Comparison of ENCODE assay signal across 39 cellular contexts in the genomic region with DNA sequence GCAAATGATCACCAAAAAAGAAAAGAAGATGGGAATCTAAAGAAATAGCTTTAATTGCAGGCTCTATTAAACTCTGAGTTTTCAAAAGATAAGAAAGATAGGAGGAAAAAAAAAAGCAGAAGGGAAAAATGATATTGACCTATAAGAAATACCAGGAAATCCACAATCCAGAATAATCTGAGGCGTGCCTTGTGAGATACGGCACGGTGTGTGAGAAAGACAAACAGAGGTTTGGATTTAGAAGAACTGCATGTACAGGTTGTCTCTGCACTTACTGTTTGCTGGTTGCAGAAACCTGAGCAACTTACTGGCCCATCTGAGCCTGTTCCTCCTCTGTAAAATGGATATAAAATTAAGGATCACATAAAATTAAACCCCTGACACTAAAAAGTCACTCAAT.
"Had no signal": no experiment of that assay in that cellular context is flagged by ENCODE, and none has a peak within 500 bp of the region (broad histone marks: within the 10 kb centered on the region; RNA-seq: fewer than 3 reads in every experiment).

No MANE protein-coding gene starts in this region.

- H3K4me3 Mint-ChIP-seq: activated CD4-positive, alpha-beta memory T cell treated with anti-CD3 and anti-CD28 coated beads for 36 hours; activated CD4-positive, alpha-beta T cell treated with anti-CD3 and anti-CD28 coated beads, Interleukin-2, amount 10 ng/mL, durations not matched to agents 24 days and 14 days; activated CD8-positive, alpha-beta T cell treated with anti-CD3 and anti-CD28 coated beads for 36 hours; activated naive CD4-positive, alpha-beta T cell treated with anti-CD3 and anti-CD28 coated beads, Interleukin-2, amount 10 ng/mL, durations not matched to agents 7 days and 5 days; activated naive CD4-positive, alpha-beta T cell treated with anti-CD3 and anti-CD28 coated beads, Interleukin-2, amount 50 U/mL, for 24 hours; activated naive CD8-positive, alpha-beta T cell; activated naive CD8-positive, alpha-beta T cell treated with anti-CD3 and anti-CD28 coated beads, Interleukin-2, amount 10 ng/mL, durations not matched to agents 7 days and 5 days; activated naive CD8-positive, alpha-beta T cell treated with anti-CD3 and anti-CD28 coated beads, Interleukin-2, amount 50 U/mL, for 24 hours; activated T-cell treated with anti-CD3 and anti-CD28 coated beads, Interleukin-2, amount 50 U/mL, for 4 hours; activated T-cell treated with anti-CD3 and anti-CD28 coated beads, Interleukin-2, amount 50 U/mL, for 72 hours; activated T-helper 1 cell treated with anti-CD3 and anti-CD28 coated beads, Interleukin-12 subunit alpha, Interleukin-12 subunit beta, Interleukin-2, Interleukin-4 antibody, amounts not matched to agents 30 ng/mL and 10 ng/mL and 1 ng/mL, durations not matched to agents 14 hours and 24 hours and 36 hours; activated T-helper 17 cell treated with anti-CD3 and anti-CD28 coated beads, Interleukin-2, amount 50 U/mL, for 72 hours; brain; central memory CD8-positive, alpha-beta T cell; T-helper 1 cell treated with Interleukin-12 subunit alpha and Interleukin-12 subunit beta and Interleukin-4 antibody, amounts not matched to agents 30 μg/mL and 1 μg/mL, for 36 hours; T-helper 2 cell treated with Interferon-gamma antibody and Interleukin-4, amounts not matched to agents 5 μg/mL and 100 μg/mL, for 36 hours; WTC11 had no signal

- H3K27me3 Mint-ChIP-seq: activated CD4-positive, alpha-beta memory T cell treated with anti-CD3 and anti-CD28 coated beads for 36 hours; activated CD8-positive, alpha-beta T cell treated with anti-CD3 and anti-CD28 coated beads for 36 hours; activated naive CD8-positive, alpha-beta T cell; activated naive CD8-positive, alpha-beta T cell treated with anti-CD3 and anti-CD28 coated beads, Interleukin-2, amount 50 U/mL, for 24 hours; activated T-helper 17 cell treated with anti-CD3 and anti-CD28 coated beads, Interleukin-2, amount 50 U/mL, for 72 hours; brain; central memory CD8-positive, alpha-beta T cell had no signal

- H3K27me3 ChIP-seq: ascending aorta, cardiac muscle cell had no signal

- H3K9me3 Mint-ChIP-seq: activated CD4-positive, alpha-beta memory T cell treated with anti-CD3 and anti-CD28 coated beads for 36 hours; activated CD4-positive, alpha-beta T cell treated with anti-CD3 and anti-CD28 coated beads, Interleukin-2, amount 10 ng/mL, durations not matched to agents 24 days and 14 days; activated CD8-positive, alpha-beta T cell treated with anti-CD3 and anti-CD28 coated beads for 36 hours; activated naive CD4-positive, alpha-beta T cell treated with anti-CD3 and anti-CD28 coated beads, Interleukin-2, amount 10 ng/mL, durations not matched to agents 7 days and 5 days; activated naive CD4-positive, alpha-beta T cell treated with anti-CD3 and anti-CD28 coated beads, Interleukin-2, amount 50 U/mL, for 24 hours; activated naive CD8-positive, alpha-beta T cell treated with anti-CD3 and anti-CD28 coated beads, Interleukin-2, amount 10 ng/mL, durations not matched to agents 7 days and 5 days; activated naive CD8-positive, alpha-beta T cell treated with anti-CD3 and anti-CD28 coated beads, Interleukin-2, amount 50 U/mL, for 24 hours; activated T-cell treated with anti-CD3 and anti-CD28 coated beads, Interleukin-2, amount 50 U/mL, for 4 hours; activated T-cell treated with anti-CD3 and anti-CD28 coated beads, Interleukin-2, amount 50 U/mL, for 72 hours; activated T-helper 1 cell treated with anti-CD3 and anti-CD28 coated beads, Interleukin-12 subunit alpha, Interleukin-12 subunit beta, Interleukin-2, Interleukin-4 antibody, amounts not matched to agents 30 ng/mL and 10 ng/mL and 1 ng/mL, durations not matched to agents 14 hours and 24 hours and 36 hours; activated T-helper 17 cell treated with anti-CD3 and anti-CD28 coated beads, Interleukin-2, amount 50 U/mL, for 72 hours; central memory CD8-positive, alpha-beta T cell; T-helper 1 cell treated with Interleukin-12 subunit alpha and Interleukin-12 subunit beta and Interleukin-4 antibody, amounts not matched to agents 30 μg/mL and 1 μg/mL, for 36 hours; T-helper 2 cell treated with Interferon-gamma antibody and Interleukin-4, amounts not matched to agents 5 μg/mL and 100 μg/mL, for 36 hours had no signal

- H3K4me1 ChIP-seq: ascending aorta had no signal

- H3K36me3 Mint-ChIP-seq: activated CD4-positive, alpha-beta memory T cell treated with anti-CD3 and anti-CD28 coated beads for 36 hours; activated naive CD4-positive, alpha-beta T cell treated with anti-CD3 and anti-CD28 coated beads, Interleukin-2, amount 10 ng/mL, durations not matched to agents 7 days and 5 days; activated naive CD4-positive, alpha-beta T cell treated with anti-CD3 and anti-CD28 coated beads, Interleukin-2, amount 50 U/mL, for 24 hours; activated naive CD8-positive, alpha-beta T cell treated with anti-CD3 and anti-CD28 coated beads, Interleukin-2, amount 10 ng/mL, durations not matched to agents 7 days and 5 days; brain; WTC11 had no signal

- DNase-seq: activated CD4-positive, alpha-beta memory T cell treated with anti-CD3 and anti-CD28 coated beads for 36 hours; activated CD4-positive, alpha-beta T cell treated with anti-CD3 and anti-CD28 coated beads for 1 hour; activated CD4-positive, alpha-beta T cell treated with anti-CD3 and anti-CD28 coated beads for 4 hours; activated CD4-positive, alpha-beta T cell treated with anti-CD3 and anti-CD28 coated beads, Interleukin-2, amount 10 ng/mL, durations not matched to agents 24 days and 14 days; activated CD4-positive, alpha-beta T cell treated with anti-CD3 and anti-CD28 coated beads, Interleukin-2, amount 50 U/mL, for 1 hour; activated CD4-positive, alpha-beta T cell treated with anti-CD3 and anti-CD28 coated beads, Interleukin-2, amount 50 U/mL, for 4 hours; activated CD4-positive, CD25-positive, alpha-beta regulatory T cell; activated CD8-positive, alpha-beta memory T cell treated with anti-CD3 and anti-CD28 coated beads, Interleukin-2, amount 50 U/mL, for 4 hours; activated CD8-positive, alpha-beta T cell treated with anti-CD3 and anti-CD28 coated beads for 36 hours; activated effector memory CD4-positive, alpha-beta T cell treated with anti-CD3 and anti-CD28 coated beads, Interleukin-2, amount 50 U/mL, for 16 hours; activated gamma-delta T cell treated with Interleukin-2 at 50 U/mL for 16 hours; activated naive CD4-positive, alpha-beta T cell; activated naive CD4-positive, alpha-beta T cell treated with anti-CD3 and anti-CD28 coated beads, Interleukin-2, amount 10 ng/mL, durations not matched to agents 7 days and 5 days; activated naive CD8-positive, alpha-beta T cell treated with anti-CD3 and anti-CD28 coated beads, Interleukin-2, amount 10 ng/mL, durations not matched to agents 7 days and 5 days; activated naive CD8-positive, alpha-beta T cell treated with anti-CD3 and anti-CD28 coated beads, Interleukin-2, amount 50 U/mL, for 24 hours; activated T-cell treated with anti-CD3 and anti-CD28 coated beads for 4 hours; activated T-cell treated with anti-CD3 and anti-CD28 coated beads, Interleukin-2, amount 50 U/mL, for 1 hour; activated T-cell treated with anti-CD3 and anti-CD28 coated beads, Interleukin-2, amount 50 U/mL, for 4 hours; activated T-cell treated with anti-CD3 and anti-CD28 coated beads, Interleukin-2, amount 50 U/mL, for 72 hours; amygdala; anterior cingulate cortex; caudate nucleus; cerebellar nuclear complex; T-helper 1 cell; T-helper 2 cell; T-helper 9 cell; WERI-Rb-1 had no signal

- ATAC-seq: activated CD4-positive, CD25-positive, alpha-beta regulatory T cell treated with anti-CD3 and anti-CD28 coated beads, Interleukin-2, amount 50 U/mL, for 24 hours; activated CD8-positive, alpha-beta T cell treated with anti-CD3 and anti-CD28 coated beads for 36 hours; activated naive CD8-positive, alpha-beta T cell treated with anti-CD3 and anti-CD28 coated beads, Interleukin-2, amount 50 U/mL, for 24 hours; activated T-cell treated with anti-CD3 and anti-CD28 coated beads, Interleukin-2, amount 50 U/mL, for 4 hours; activated T-cell treated with anti-CD3 and anti-CD28 coated beads, Interleukin-2, amount 50 U/mL, for 72 hours; activated T-helper 17 cell treated with anti-CD3 and anti-CD28 coated beads, Interleukin-2, amount 50 U/mL, for 72 hours; WTC11 had no signal

- H3K4me1 Mint-ChIP-seq: activated CD4-positive, alpha-beta T cell treated with anti-CD3 and anti-CD28 coated beads, Interleukin-2, amount 10 ng/mL, durations not matched to agents 24 days and 14 days; activated naive CD4-positive, alpha-beta T cell treated with anti-CD3 and anti-CD28 coated beads, Interleukin-2, amount 10 ng/mL, durations not matched to agents 7 days and 5 days; activated naive CD4-positive, alpha-beta T cell treated with anti-CD3 and anti-CD28 coated beads, Interleukin-2, amount 50 U/mL, for 24 hours; activated naive CD8-positive, alpha-beta T cell treated with anti-CD3 and anti-CD28 coated beads, Interleukin-2, amount 10 ng/mL, durations not matched to agents 7 days and 5 days; activated naive CD8-positive, alpha-beta T cell treated with anti-CD3 and anti-CD28 coated beads, Interleukin-2, amount 50 U/mL, for 24 hours; activated T-helper 17 cell treated with anti-CD3 and anti-CD28 coated beads, Interleukin-2, amount 50 U/mL, for 72 hours; brain; central memory CD8-positive, alpha-beta T cell had no signal

- H3K27ac ChIP-seq: ascending aorta, cardiac muscle cell, WERI-Rb-1 had no signal

- H3K27ac Mint-ChIP-seq: activated CD4-positive, alpha-beta memory T cell treated with anti-CD3 and anti-CD28 coated beads for 36 hours; activated CD4-positive, alpha-beta T cell treated with anti-CD3 and anti-CD28 coated beads, Interleukin-2, amount 10 ng/mL, durations not matched to agents 24 days and 14 days; activated CD8-positive, alpha-beta T cell treated with anti-CD3 and anti-CD28 coated beads for 36 hours; activated naive CD4-positive, alpha-beta T cell treated with anti-CD3 and anti-CD28 coated beads, Interleukin-2, amount 10 ng/mL, durations not matched to agents 7 days and 5 days; activated naive CD4-positive, alpha-beta T cell treated with anti-CD3 and anti-CD28 coated beads, Interleukin-2, amount 50 U/mL, for 24 hours; activated naive CD8-positive, alpha-beta T cell; activated naive CD8-positive, alpha-beta T cell treated with anti-CD3 and anti-CD28 coated beads, Interleukin-2, amount 10 ng/mL, durations not matched to agents 7 days and 5 days; activated naive CD8-positive, alpha-beta T cell treated with anti-CD3 and anti-CD28 coated beads, Interleukin-2, amount 50 U/mL, for 24 hours; activated T-cell treated with anti-CD3 and anti-CD28 coated beads, Interleukin-2, amount 50 U/mL, for 72 hours; activated T-helper 1 cell treated with anti-CD3 and anti-CD28 coated beads, Interleukin-12 subunit alpha, Interleukin-12 subunit beta, Interleukin-2, Interleukin-4 antibody, amounts not matched to agents 30 ng/mL and 10 ng/mL and 1 ng/mL, durations not matched to agents 14 hours and 24 hours and 36 hours; activated T-helper 17 cell treated with anti-CD3 and anti-CD28 coated beads, Interleukin-2, amount 50 U/mL, for 72 hours; T-helper 1 cell treated with Interleukin-12 subunit alpha and Interleukin-12 subunit beta and Interleukin-4 antibody, amounts not matched to agents 30 μg/mL and 1 μg/mL, for 36 hours; T-helper 2 cell treated with Interferon-gamma antibody and Interleukin-4, amounts not matched to agents 5 μg/mL and 100 μg/mL, for 36 hours; WTC11 had no signal

- H3K4me3 ChIP-seq: ascending aorta, cardiac muscle cell had no signal

- H3K36me3 ChIP-seq: ascending aorta, cardiac muscle cell, WERI-Rb-1 had no signal

- H3K9me3 ChIP-seq: ascending aorta had no signal
